In genomic region chr5:91225848-91226686, GRCh38 we compare ENCODE assay signal across 9 cellular contexts.
DNase-seq lines count a peak whose midpoint lies in the region; ATAC-seq and TF ChIP-seq lines count a peak whose summit lies in the region.
"Had no signal": no experiment of that assay in that cellular context is flagged by ENCODE, and none has a peak within 500 bp of the region (broad histone marks: within the 10 kb centered on the region; RNA-seq: fewer than 3 reads in every experiment).

No MANE protein-coding gene starts in this region.

- H3K36me3 Mint-ChIP-seq in stimulated activated naive B cell treated with anti-CD40 and anti-IgM and Interleukin-4, amounts not matched to agents 10 μg/mL and 1 μg/mL and 100 μg/mL, for 72 hours: peaks cover 3 to 15% of the 10 kb centered on the region in 2 donors

- no peak overlapping the region for H3K4me3 ChIP-seq in liver (ENCODE audit: low read depth in 1 of 3, low read length in 3 of 3)

- no peaks in the 10 kb centered on the region for H3K4me1 Mint-ChIP-seq in stimulated activated naive B cell treated with anti-CD40 and anti-IgM and Interleukin-4, amounts not matched to agents 10 μg/mL and 1 μg/mL and 100 μg/mL, for 72 hours

- H3K4me1 ChIP-seq in liver (ENCODE audit: control insufficient read depth in 4 of 4, insufficient read depth in 4 of 4, low read length in 3 of 4): no peaks in the 10 kb centered on the region

- peaks cover 0 to 2% (median 0%) of the 10 kb centered on the region in 4 donors for H3K9me3 ChIP-seq in liver (ENCODE audit: control insufficient read depth in 4 of 4, low read length in 3 of 4)

- no peak overlapping the region for H3K4me3 Mint-ChIP-seq in stimulated activated naive B cell treated with anti-CD40 and anti-IgM and Interleukin-4, amounts not matched to agents 10 μg/mL and 1 μg/mL and 100 μg/mL, for 72 hours
- H3K4me3 Mint-ChIP-seq: dendritic cell treated with granulocyte-macrophage colony-stimulating factor and Interleukin-4, amounts not matched to agents 40 ng/mL and 50 ng/mL, for 4 days had no signal

- no peak overlapping the region for H3K9ac ChIP-seq in liver (ENCODE audit: low read depth in 1 of 2, low read length in 2 of 2)

- DNase-seq in NCI-H2196 (lab: John Stamatoyannopoulos, UW; ENCODE audit: unreplicated experiment) (peak; percentile 15), NCI-H2196 treated with DMSO at 0.1 percent for 48 hours (lab: John Stamatoyannopoulos, UW; ENCODE audit: unreplicated experiment) (no peak), SW480 (ENCODE audit: low spot score) (peak; percentile 68), amniotic epithelial cell (ENCODE audit: low read depth) (peak; percentile 28), NOMO-1 treated with DMSO at 0.1 percent for 48 hours (lab: John Stamatoyannopoulos, UW; ENCODE audit: unreplicated experiment) (no peak)
- peak; percentile 6 for DNase-seq in stimulated activated naive B cell treated with anti-CD40 and anti-IgM and Interleukin-4, amounts not matched to agents 10 μg/mL and 1 μg/mL and 100 μg/mL, for 72 hours

- peaks cover 0 to 11% of the 10 kb centered on the region in 2 donors for H3K27me3 Mint-ChIP-seq in stimulated activated naive B cell treated with anti-CD40 and anti-IgM and Interleukin-4, amounts not matched to agents 10 μg/mL and 1 μg/mL and 100 μg/mL, for 72 hours
- H3K27me3 Mint-ChIP-seq: dendritic cell treated with granulocyte-macrophage colony-stimulating factor and Interleukin-4, amounts not matched to agents 40 ng/mL and 50 ng/mL, for 4 days had no signal

- no peaks in the 10 kb centered on the region for H3K36me3 ChIP-seq in liver (ENCODE audit: control insufficient read depth in 4 of 4, insufficient read depth in 3 of 4, low read depth in 1 of 4, low read length in 3 of 4)

- H3K27ac Mint-ChIP-seq in stimulated activated naive B cell treated with anti-CD40 and anti-IgM and Interleukin-4, amounts not matched to agents 10 μg/mL and 1 μg/mL and 100 μg/mL, for 72 hours: no peak overlapping the region
- H3K27ac Mint-ChIP-seq: dendritic cell treated with granulocyte-macrophage colony-stimulating factor and Interleukin-4, amounts not matched to agents 40 ng/mL and 50 ng/mL, for 4 days had no signal

- WGBS in liver: 63% methylated on average over 10 of the region's 10 CpGs

- H3K27me3 ChIP-seq in liver (ENCODE audit: control insufficient read depth in 4 of 4, insufficient read depth in 4 of 4, low read length in 3 of 4): no peaks in the 10 kb centered on the region

- TF ChIP-seq RAD21 in liver (IDR thresholded peaks at IDR 0.05): peak; percentile 79 to 80

- H3K9me3 Mint-ChIP-seq in stimulated activated naive B cell treated with anti-CD40 and anti-IgM and Interleukin-4, amounts not matched to agents 10 μg/mL and 1 μg/mL and 100 μg/mL, for 72 hours: peaks cover 10 to 16% of the 10 kb centered on the region in 2 donors

- no peak overlapping the region for H3K27ac ChIP-seq in liver (ENCODE audit: low read depth in 1 of 2, low read length in 2 of 2)

- peak; percentile 75 for ATAC-seq in HG03108 (IDR thresholded peaks at IDR 0.05; ENCODE audit: unreplicated experiment)
- peak; percentile 57 to 66 for ATAC-seq in stimulated activated naive B cell treated with anti-CD40 and anti-IgM and Interleukin-4, amounts not matched to agents 10 μg/mL and 1 μg/mL and 100 μg/mL, for 72 hours (replicated peaks)

- peak; percentile 44 for TF ChIP-seq CTCF in liver (IDR thresholded peaks at IDR 0.05; ENCODE audit: low read depth, low read length, missing input control)

TF ChIP-seq in liver, 16 proteins besides CTCF, POLR2A, EP300 and RAD21:
- TF ChIP-seq YY1 (IDR thresholded peaks at IDR 0.05) (no peak), HNF4G (IDR thresholded peaks at IDR 0.05) (no peak), HNF4A (conservative IDR thresholded peaks at IDR 0.05) (no peak)

Comparison
In these comparisons a context has a peak if more than half of its experiments do, and no peak if none do; other contexts are left out.
1. DNase-seq: peak in NCI-H2196 (single experiment), SW480 (single experiment), amniotic epithelial cell (single experiment) and stimulated activated naive B cell treated with anti-CD40 and anti-IgM and Interleukin-4, amounts not matched to agents 10 μg/mL and 1 μg/mL and 100 μg/mL, for 72 hours (single experiment); none in NCI-H2196 treated with DMSO at 0.1 percent for 48 hours (single experiment) and NOMO-1 treated with DMSO at 0.1 percent for 48 hours (single experiment).